In the genomic region with DNA sequence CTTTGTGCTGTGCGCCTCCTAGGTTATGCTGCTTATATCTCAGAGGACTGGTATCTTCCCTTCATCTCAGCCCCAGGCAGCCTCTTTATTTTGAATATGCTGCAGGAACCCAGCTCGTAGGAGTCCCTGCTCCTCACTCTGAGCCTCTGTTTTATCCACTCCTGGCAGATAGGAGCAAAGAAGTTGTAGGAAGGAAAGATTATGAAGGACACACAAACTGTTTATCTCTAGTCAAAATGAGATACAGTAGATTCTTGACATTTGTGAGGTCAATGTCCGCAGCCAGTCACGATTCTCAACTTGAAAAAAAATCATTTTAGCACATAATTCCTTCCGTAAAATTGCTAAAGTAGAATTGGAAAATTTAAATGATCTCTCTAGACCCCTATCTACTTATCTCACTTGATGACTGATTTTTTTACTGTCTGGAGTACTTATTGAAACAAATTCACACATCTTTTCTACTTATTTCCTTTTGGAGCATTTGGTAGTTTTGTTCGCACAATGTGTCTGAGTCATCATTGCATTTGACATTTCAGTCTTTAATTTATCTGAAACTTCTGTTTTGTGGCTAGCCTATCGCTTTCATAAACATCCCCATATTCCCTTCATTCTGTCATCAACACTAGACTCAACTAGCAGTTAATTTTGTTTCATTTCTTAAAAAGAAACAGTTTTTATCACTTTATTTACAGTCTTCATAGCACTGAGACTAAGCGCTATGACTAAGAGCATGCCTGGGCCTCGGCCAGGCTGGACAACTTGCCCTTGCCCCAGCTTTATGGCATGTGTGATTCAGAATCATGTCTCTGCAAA, we compare ENCODE assay signal across 10 cellular contexts. TPM values are rescaled to one million over a fixed set of nuclear protein-coding genes. Genes with fewer than 3 reads are reported as not detected.
DNase-seq lines count a peak whose midpoint lies in the region; ATAC-seq, FAIRE-seq and TF ChIP-seq lines count a peak whose summit lies in the region.
"Had no signal": no experiment of that assay in that cellular context is flagged by ENCODE, and none has a peak within 500 bp of the region (broad histone marks: within the 10 kb centered on the region; RNA-seq: fewer than 3 reads in every experiment).

No MANE protein-coding gene starts in this region.

- H3K79me2 ChIP-seq in PC-3 (ENCODE audit: low read length) (no peaks in the 10 kb centered on the region), osteoblast (ENCODE audit: insufficient read depth, low read length) (no peaks in the 10 kb centered on the region)

- no peaks in the 10 kb centered on the region for H3F3A ChIP-seq in PC-3 (ENCODE audit: low read length, unreplicated experiment)

- H3K36me3 ChIP-seq in PC-3 (ENCODE audit: low read depth, low read length): no peaks in the 10 kb centered on the region
- H3K36me3 ChIP-seq in bronchial epithelial cell (ENCODE audit: control insufficient read depth, insufficient read depth, low read length): no peaks in the 10 kb centered on the region
- no peaks in the 10 kb centered on the region for H3K36me3 ChIP-seq in osteoblast (ENCODE audit: insufficient read depth, low read length)

- FAIRE-seq in bronchial epithelial cell (lab: Jason Lieb, UNC) (no peak), GM12892 (lab: Jason Lieb, UNC) (no peak)

- H3K27ac ChIP-seq in PC-3 (ENCODE audit: low read length) (no peak overlapping the region), osteoblast (ENCODE audit: low read depth, low read length) (no peak overlapping the region)

- POLR2A ChIA-PET in PC-3 (lab: Charles Lee; ENCODE audit: unreplicated experiment): no interaction called here

- no TSS peak for BruUV-seq in PC-3 (replicated peaks; lab: Mats Ljungman, UMichigan)

- H3K9me3 ChIP-seq in PC-3 (ENCODE audit: low read length): no peaks in the 10 kb centered on the region
- H3K9me3 ChIP-seq in osteoblast (ENCODE audit: low read depth, low read length): no peaks in the 10 kb centered on the region

- H3K4me2 ChIP-seq in PC-3 (ENCODE audit: low read length) (no peak overlapping the region), osteoblast (ENCODE audit: insufficient read depth, low read length) (no peak overlapping the region)

- TF ChIP-seq POLR2A in GM12892 (IDR thresholded peaks at IDR 0.05; ENCODE audit: low read depth, low read length): no peak

- H3K9ac ChIP-seq in PC-3 (ENCODE audit: low read length): no peak overlapping the region

- H2AFZ ChIP-seq in PC-3 (ENCODE audit: low read length): no peak overlapping the region
- H2AFZ ChIP-seq in osteoblast (ENCODE audit: low read length): no peak overlapping the region

- H3K4me3 ChIP-seq in PC-3 (ENCODE audit: low read length): no peak overlapping the region
- H3K4me3 ChIP-seq in bronchial epithelial cell (ENCODE audit: low read depth, low read length): no peak overlapping the region
- H3K4me3 ChIP-seq in osteoblast (ENCODE audit: insufficient read depth, low read length): no peak overlapping the region

- TF ChIP-seq CTCF in PC-3 (conservative IDR thresholded peaks at IDR 0.05; ENCODE audit: low read depth, low read length) (no peak), bronchial epithelial cell (IDR thresholded peaks at IDR 0.05; ENCODE audit: insufficient read depth, low read length, severe bottlenecking) (no peak), osteoblast (IDR thresholded peaks at IDR 0.05; ENCODE audit: extremely low read depth, low read depth, low read length) (no peak)

- ATAC-seq in PC-3: peak; percentile 77
- ATAC-seq in HG03039 (IDR thresholded peaks at IDR 0.05; ENCODE audit: unreplicated experiment): no peak
- ATAC-seq in GM19452 (IDR thresholded peaks at IDR 0.05; ENCODE audit: unreplicated experiment): no peak

- H3K27me3 ChIP-seq in PC-3 (ENCODE audit: low read length) (no peaks in the 10 kb centered on the region), bronchial epithelial cell (ENCODE audit: control insufficient read depth, insufficient read depth, low read length) (no peaks in the 10 kb centered on the region), osteoblast (ENCODE audit: insufficient read depth, low read length) (no peaks in the 10 kb centered on the region)

- no peaks in the 10 kb centered on the region for H3K9me2 ChIP-seq in PC-3 (replicated peaks; ENCODE audit: low read length)

- DNase-seq in GM04503 (ENCODE audit: low read depth) (peak; percentile 86), PC-3 (peak; percentile 59), bronchial epithelial cell (ENCODE audit: low read depth) (peak; percentile 35), osteoblast (ENCODE audit: insufficient read length, low spot score, missing footprints) (peak; percentile 72), GM12892 (ENCODE audit: insufficient read length) (no peak), NCI-H526 treated with DMSO at 0.1 percent for 48 hours (lab: John Stamatoyannopoulos, UW) (no peak)
- DNase-seq: midbrain, NCI-H1417 treated with DMSO at 0.1 percent for 48 hours had no signal

- intact Hi-C loops in PC-3 (cut with micrococcal nuclease): no loop called here

- CTCF ChIA-PET in PC-3 (lab: Charles Lee): no interaction called here

- no peaks in the 10 kb centered on the region for H4K20me1 ChIP-seq in PC-3 (ENCODE audit: low read length)
- H4K20me1 ChIP-seq in osteoblast (ENCODE audit: insufficient read depth, low read length): peaks cover 5% of the 10 kb centered on the region

- H3K4me1 ChIP-seq in PC-3 (ENCODE audit: insufficient read depth, low read length): peaks cover 12% of the 10 kb centered on the region
- peaks cover 10% of the 10 kb centered on the region for H3K4me1 ChIP-seq in osteoblast (ENCODE audit: insufficient read depth, low read length)

RNA-seq across cellular contexts. Expression of gene L3MBTL3, which starts 15.8 kb away (rescaled TPM):
- total RNA-seq in PC-3 (2014; rRNA removed) (3.0 and 3.1 TPM in 2 replicates), bronchial epithelial cell (7.3 and 12.1 TPM in 2 replicates), osteoblast (8.5 and 8.7 TPM in 2 replicates)
- polyA plus RNA-seq in GM12892 (2012; ENCODE audit: missing spikeins): 11.0 TPM

Comparison
In these comparisons a context has a peak if more than half of its experiments do, and no peak if none do; other contexts are left out.
1. DNase-seq: peak in GM04503 (single experiment), PC-3 (single experiment), bronchial epithelial cell (single experiment) and osteoblast (single experiment); none in GM12892 (single experiment) and NCI-H526 treated with DMSO at 0.1 percent for 48 hours (single experiment).